15 cellular contexts compared by ENCODE assay signal in the genomic region with DNA sequence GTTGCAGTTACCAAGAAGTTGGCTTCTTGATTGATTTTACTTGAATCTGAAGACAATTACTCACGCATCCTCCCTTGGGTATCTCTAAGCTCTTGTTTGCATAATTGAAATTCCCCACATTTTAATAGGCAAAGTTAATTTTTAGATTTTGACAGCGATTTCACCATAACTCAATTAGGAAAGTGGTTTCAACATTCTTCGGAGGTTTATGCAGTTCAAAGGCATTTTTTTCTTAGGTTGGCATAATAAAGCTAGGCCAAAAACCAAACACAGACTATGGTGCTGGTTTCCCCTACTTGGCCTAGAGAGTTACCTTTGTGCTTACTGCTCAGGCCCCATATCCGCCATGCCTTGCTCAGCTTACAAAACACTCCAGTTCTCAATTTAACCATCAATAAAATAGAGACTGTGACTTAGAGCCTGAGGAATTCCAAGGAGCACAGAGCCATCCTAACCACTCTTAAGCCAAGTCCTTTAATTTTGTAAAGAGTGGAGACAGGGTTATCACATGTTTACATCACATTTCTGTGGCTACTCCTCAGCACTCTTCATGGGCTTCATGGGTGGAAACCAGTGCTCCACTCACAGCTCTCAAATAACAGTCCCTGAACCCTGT. TPM values are rescaled to one million over a fixed set of nuclear protein-coding genes. Genes with fewer than 3 reads are reported as not detected.
A peak's percentile ranks its signal among the peaks of the same experiment; 100 is the strongest.
DNase-seq lines count a peak whose midpoint lies in the region; ATAC-seq and TF ChIP-seq lines count a peak whose summit lies in the region.
"Had no signal": no experiment of that assay in that cellular context is flagged by ENCODE, and none has a peak within 500 bp of the region (broad histone marks: within the 10 kb centered on the region; RNA-seq: fewer than 3 reads in every experiment).

No MANE protein-coding gene starts in this region.

- no peaks in the 10 kb centered on the region for H3K27me3 ChIP-seq in mesenchymal stem cell (ENCODE audit: control insufficient read depth in 1 of 2, insufficient read depth in 1 of 2, low read length in 2 of 2)
- H3K27me3 ChIP-seq in thyroid gland = no peaks in the 10 kb centered on the region
- H3K27me3 ChIP-seq in WERI-Rb-1 (ENCODE audit: insufficient read depth, low read depth, severe bottlenecking) = peaks cover 4% of the 10 kb centered on the region
- H3K27me3 ChIP-seq: testis had no signal

- H3K27ac Mint-ChIP-seq in T-cell = no peak overlapping the region
- H3K27ac Mint-ChIP-seq in T-helper 17 cell = no peak overlapping the region
- H3K27ac Mint-ChIP-seq: activated CD8-positive, alpha-beta memory T cell treated with anti-CD3 and anti-CD28 coated beads, Interleukin-2, amount 10 ng/mL, durations not matched to agents 7 days and 5 days had no signal

- TF ChIP-seq CTCF in choroid plexus epithelial cell (conservative IDR thresholded peaks at IDR 0.05; ENCODE audit: low read depth, low read length) (no peak), thyroid gland (IDR thresholded peaks at IDR 0.05) (no peak), WERI-Rb-1 (IDR thresholded peaks at IDR 0.05; ENCODE audit: low read depth, low read length) (no peak)

- no peak overlapping the region for H2BK120ac ChIP-seq in mesenchymal stem cell (ENCODE audit: low read depth, low read length)

- no peak overlapping the region for H3K23ac ChIP-seq in mesenchymal stem cell (ENCODE audit: low read length in 2 of 2)

- no peak overlapping the region for H3K4ac ChIP-seq in mesenchymal stem cell (ENCODE audit: low read depth in 1 of 2, low read length in 2 of 2)

- ATAC-seq in HG02852 (IDR thresholded peaks at IDR 0.05; ENCODE audit: unreplicated experiment) (no peak), T-cell (replicated peaks in 1 of 4) (no peak), T-helper 17 cell (no peak)
- ATAC-seq: activated CD8-positive, alpha-beta memory T cell treated with anti-CD3 and anti-CD28 coated beads, Interleukin-2, amount 10 ng/mL, durations not matched to agents 7 days and 5 days had no signal

- H2AFZ ChIP-seq in mesenchymal stem cell (ENCODE audit: low read depth, low read length) = no peak overlapping the region

- no peak overlapping the region for H2AK5ac ChIP-seq in mesenchymal stem cell (ENCODE audit: low read length, severe bottlenecking)

- H3K4me3 ChIP-seq in choroid plexus epithelial cell (ENCODE audit: low read depth, low read length) (no peak overlapping the region), mesenchymal stem cell (ENCODE audit: insufficient read depth in 1 of 2, low read depth in 1 of 2, low read length in 2 of 2) (peak overlapping the region in 1 of 2 experiments; percentile 37), thyroid gland (replicated peaks in 1 of 3) (no peak overlapping the region), WERI-Rb-1 (ENCODE audit: low read depth, low read length) (no peak overlapping the region)
- H3K4me3 ChIP-seq: HAP-1, testis had no signal

- H3K36me3 ChIP-seq in mesenchymal stem cell (ENCODE audit: control insufficient read depth in 1 of 2, insufficient read depth in 2 of 2, low read depth in 1 of 2, low read length in 2 of 2) (peaks cover 0 to 15% of the 10 kb centered on the region in 2 experiments), thyroid gland (no peaks in the 10 kb centered on the region), WERI-Rb-1 (no peaks in the 10 kb centered on the region)
- H3K36me3 ChIP-seq: HAP-1 had no signal

- H3K27me3 Mint-ChIP-seq in T-cell = peaks cover 6 to 9% of the 10 kb centered on the region in 2 donors
- H3K27me3 Mint-ChIP-seq in T-helper 17 cell = peaks cover 40% of the 10 kb centered on the region

- H3K4me3 Mint-ChIP-seq in T-cell (no peak overlapping the region), T-helper 17 cell (no peak overlapping the region)
- H3K4me3 Mint-ChIP-seq: activated CD8-positive, alpha-beta memory T cell treated with anti-CD3 and anti-CD28 coated beads, Interleukin-2, amount 10 ng/mL, durations not matched to agents 7 days and 5 days had no signal

- peak overlapping the region; percentile 85 for H3K9ac ChIP-seq in mesenchymal stem cell (ENCODE audit: low read length)

- POLR2A ChIA-PET in T-cell (lab: Charles Lee) = no interaction called here

- H3K4me2 ChIP-seq in mesenchymal stem cell (ENCODE audit: low read length, poor library complexity, severe bottlenecking) = no peak overlapping the region

- TF ChIP-seq POLR2A in thyroid gland (IDR thresholded peaks at IDR 0.05) = no peak

- H3K27ac ChIP-seq in mesenchymal stem cell (ENCODE audit: low read length, poor library complexity, severe bottlenecking) (no peak overlapping the region), thyroid gland (peak overlapping the region; percentile 7 to 56 (median 26)), WERI-Rb-1 (no peak overlapping the region)

- intact Hi-C loops in thyroid gland (cut with DNase I) = no loop called here

- no peak overlapping the region for H3K14ac ChIP-seq in mesenchymal stem cell (ENCODE audit: low read length in 2 of 2)

- no peaks in the 10 kb centered on the region for H3K79me1 ChIP-seq in mesenchymal stem cell (replicated peaks; ENCODE audit: low read length, poor library complexity, severe bottlenecking)

- H3K4me1 Mint-ChIP-seq in T-cell (no peaks in the 10 kb centered on the region), T-helper 17 cell (no peaks in the 10 kb centered on the region)
- H3K4me1 Mint-ChIP-seq: activated CD8-positive, alpha-beta memory T cell treated with anti-CD3 and anti-CD28 coated beads, Interleukin-2, amount 10 ng/mL, durations not matched to agents 7 days and 5 days had no signal

- peaks cover 3% of the 10 kb centered on the region for H3K4me1 ChIP-seq in mesenchymal stem cell (ENCODE audit: control insufficient read depth, insufficient read depth, low read depth, low read length)
- H3K4me1 ChIP-seq in thyroid gland = peaks cover 6 to 22% of the 10 kb centered on the region in 2 donors

- H3K36me3 Mint-ChIP-seq in T-cell = no peaks in the 10 kb centered on the region
- no peaks in the 10 kb centered on the region for H3K36me3 Mint-ChIP-seq in T-helper 17 cell (ENCODE audit: low read depth)
- H3K36me3 Mint-ChIP-seq: activated CD8-positive, alpha-beta memory T cell treated with anti-CD3 and anti-CD28 coated beads, Interleukin-2, amount 10 ng/mL, durations not matched to agents 7 days and 5 days; brain had no signal

- H2BK5ac ChIP-seq in mesenchymal stem cell (ENCODE audit: low read depth, low read length, poor library complexity, severe bottlenecking) = no peak overlapping the region

- H3K9me3 ChIP-seq in mesenchymal stem cell (ENCODE audit: control insufficient read depth, low read length) (no peaks in the 10 kb centered on the region), thyroid gland (no peaks in the 10 kb centered on the region), WERI-Rb-1 (ENCODE audit: severe bottlenecking) (no peaks in the 10 kb centered on the region), T-helper 17 cell (ENCODE audit: control insufficient read depth, low read length, poor library complexity, severe bottlenecking) (no peaks in the 10 kb centered on the region)
- H3K9me3 ChIP-seq: HAP-1, testis had no signal

- no peaks in the 10 kb centered on the region for H3K9me3 Mint-ChIP-seq in T-cell
- H3K9me3 Mint-ChIP-seq: brain had no signal

- H2BK12ac ChIP-seq in mesenchymal stem cell (ENCODE audit: low read length in 2 of 2) = no peak overlapping the region

- CTCF ChIA-PET in T-cell (lab: Charles Lee) = interaction anchor here in 1 of 2 donors (0.7 kb wide), 1 partner anchor 42 kb away, joined by 3 read pairs; no protein-coding TSS in a partner anchor

- no peak overlapping the region for H4K91ac ChIP-seq in mesenchymal stem cell (ENCODE audit: low read length)

- peak; percentile 71 for DNase-seq in H4 (ENCODE audit: low spot score)
- DNase-seq in choroid plexus epithelial cell (ENCODE audit: low read depth) = peak; percentile 85
- peak; percentile 78 for DNase-seq in mesenchymal stem cell
- no peak for DNase-seq in thyroid gland
- DNase-seq in T-cell = no peak
- DNase-seq in WERI-Rb-1 = no peak
- no peak for DNase-seq in T-helper 17 cell
- DNase-seq: activated CD8-positive, alpha-beta memory T cell treated with anti-CD3 and anti-CD28 coated beads, Interleukin-2, amount 10 ng/mL, durations not matched to agents 7 days and 5 days; DMS 273 treated with DMSO at 0.1 percent for 48 hours; stimulated activated CD4-positive, alpha-beta T cell treated with anti-CD3 and anti-CD28 coated beads, Interleukin-4, amount 100 ng/mL, for 1 hour; T-helper 2 cell; testis had no signal

- H4K8ac ChIP-seq in mesenchymal stem cell (ENCODE audit: low read length) = no peak overlapping the region

- 33% methylated on average over 2 of the region's 4 CpGs for WGBS in mesenchymal stem cell
- WGBS in thyroid gland, 2 donors = 75 to 84% methylated on average over 4 of the region's 4 CpGs

- no peak overlapping the region for H2BK15ac ChIP-seq in mesenchymal stem cell (ENCODE audit: low read depth, poor library complexity, severe bottlenecking)

- H3K18ac ChIP-seq in mesenchymal stem cell (ENCODE audit: low read depth in 1 of 2, low read length in 2 of 2) = peak overlapping the region in 1 of 2 experiments; percentile 43

RNA-seq across cellular contexts. Expression of gene LAMA4, which starts 32.1 kb away (rescaled TPM):
- total RNA-seq in H4 (2014; rRNA removed; shearing (Covaris generic)) = 16.4 and 18.4 TPM in 2 replicates
- polyA plus RNA-seq in mesenchymal stem cell (2013, experiment 1 of 2) = 51.1 TPM
- 47.5 TPM for polyA plus RNA-seq in mesenchymal stem cell (2013, experiment 2 of 2)
- total RNA-seq in thyroid gland (10 to 100 TPM; 29.9 to 40.0 (median 35.3) TPM), T-cell (under 1 TPM in 3 of 5 donors, not detected in 2; 0.25 to 0.85 (median 0.56) TPM), T-helper 17 cell (not detected)
- total RNA-seq: activated CD8-positive, alpha-beta memory T cell treated with anti-CD3 and anti-CD28 coated beads, Interleukin-2, amount 10 ng/mL, durations not matched to agents 7 days and 5 days had no signal

Comparison
In these comparisons a context has a peak if more than half of its experiments do, and no peak if none do; other contexts are left out.
1. DNase-seq: peak in H4 (single experiment), choroid plexus epithelial cell (single experiment) and mesenchymal stem cell (single experiment); none in thyroid gland (0 of 2), T-cell (0 of 34), WERI-Rb-1 (single experiment) and T-helper 17 cell (0 of 3).
2. H3K27ac ChIP-seq: peak in thyroid gland (3 of 3); none in mesenchymal stem cell (single experiment) and WERI-Rb-1 (single experiment).